11 cellular contexts compared by ENCODE assay signal in the genomic region with DNA sequence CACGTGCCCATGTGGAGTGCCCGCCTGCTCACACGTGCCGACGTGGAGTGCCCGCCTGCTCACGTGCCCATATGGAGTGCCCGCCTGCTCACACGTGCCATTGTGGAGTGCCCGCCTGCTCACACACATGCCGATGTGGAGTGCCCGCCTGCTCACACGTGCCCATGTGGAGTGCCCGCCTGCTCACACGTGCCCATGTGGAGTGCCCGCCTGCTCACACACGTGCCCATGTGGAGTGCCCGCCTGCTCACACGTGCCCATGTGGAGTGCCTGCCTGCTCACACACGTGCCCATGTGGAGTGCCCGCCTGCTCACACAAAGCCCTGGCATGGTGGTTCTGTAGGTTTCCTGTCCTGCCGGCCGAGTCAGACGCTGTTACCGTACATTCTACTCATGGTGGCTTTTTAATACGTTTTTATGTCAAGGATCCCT. TPM values are rescaled to one million over a fixed set of nuclear protein-coding genes. Genes with fewer than 3 reads are reported as not detected.
"Had no signal": no experiment of that assay in that cellular context is flagged by ENCODE, and none has a peak within 500 bp of the region (broad histone marks: within the 10 kb centered on the region; RNA-seq: fewer than 3 reads in every experiment).

No MANE protein-coding gene starts in this region.

RNA-seq across cellular contexts. Expression of gene NKX1-1, which starts 10.8 kb away (rescaled TPM):
- total RNA-seq: activated CD8-positive, alpha-beta memory T cell treated with anti-CD3 and anti-CD28 coated beads for 36 hours; activated CD8-positive, alpha-beta T cell treated with anti-CD3 and anti-CD28 coated beads for 36 hours; activated naive CD4-positive, alpha-beta T cell treated with anti-CD3 and anti-CD28 coated beads, Interleukin-2, amount 50 U/mL, for 72 hours; activated T-cell treated with anti-CD3 and anti-CD28 coated beads, Interleukin-2, amount 50 U/mL, for 72 hours; activated T-helper 17 cell treated with anti-CD3 and anti-CD28 coated beads, Interleukin-2, amount 50 U/mL, for 72 hours; adrenal gland; bronchial epithelial cell; M059J; PC-3; Peyer's patch; Right ventricle myocardium inferior had no signal
- polyA plus RNA-seq: adrenal gland had no signal
